19 cellular contexts compared by ENCODE assay signal in the genomic region with DNA sequence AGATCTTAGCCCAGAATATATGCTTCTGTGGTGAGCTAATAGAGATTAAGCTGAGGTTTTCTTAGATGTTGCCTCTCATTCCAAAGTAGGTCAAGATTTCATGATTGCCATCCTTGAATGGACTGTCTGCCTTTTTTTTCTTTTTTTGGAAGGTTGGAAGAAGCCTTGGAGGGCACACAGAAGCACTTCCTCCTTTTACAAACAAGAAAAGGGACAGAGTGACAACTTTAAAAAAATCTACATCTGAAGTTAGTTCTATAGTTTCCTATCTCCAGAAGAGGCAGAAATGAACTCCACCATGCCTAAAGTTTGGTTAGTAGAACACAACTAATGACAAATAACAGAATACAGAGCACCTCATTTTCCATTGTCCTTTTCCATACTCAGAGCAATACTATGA.
DNase-seq lines count a peak whose midpoint lies in the region; ATAC-seq, FAIRE-seq and TF ChIP-seq lines count a peak whose summit lies in the region.
"Had no signal": no experiment of that assay in that cellular context is flagged by ENCODE, and none has a peak within 500 bp of the region (broad histone marks: within the 10 kb centered on the region; RNA-seq: fewer than 3 reads in every experiment).

No MANE protein-coding gene starts in this region.

- DNase-seq in activated naive CD4-positive, alpha-beta T cell treated with Interleukin-2 at 50 U/mL for 16 hours: no peak
- DNase-seq in NOMO-1 treated with DMSO at 0.1 percent for 48 hours (lab: John Stamatoyannopoulos, UW; ENCODE audit: unreplicated experiment) (peak; percentile 56), K562 (ENCODE audit: extremely low read depth in 1 of 4, low spot score in 3 of 4) (no peak), tibial artery (no peak), NCI-H524 (lab: John Stamatoyannopoulos, UW) (no peak), NCI-H2196 treated with DMSO at 0.1 percent for 48 hours (lab: John Stamatoyannopoulos, UW; ENCODE audit: unreplicated experiment) (no peak)
- DNase-seq: DMS 273 treated with DMSO at 0.1 percent for 48 hours, NCI-H1436 treated with DMSO at 0.1 percent for 48 hours, NCI-H2029 treated with DMSO at 0.1 percent for 48 hours, NCI-H2227 treated with DMSO at 0.1 percent for 48 hours, NCI-H524 treated with DMSO at 0.1 percent for 48 hours, SHP77, SK-N-SH had no signal

- in situ Hi-C loops in K562 (cut with MboI): no loop called here

- H3K36me3 Mint-ChIP-seq in activated naive CD4-positive, alpha-beta T cell treated with anti-CD3 and anti-CD28 coated beads, Interleukin-2, amount 50 U/mL, for 24 hours: no peaks in the 10 kb centered on the region

- no peak overlapping the region for H3K27ac ChIP-seq in K562 (ENCODE audit: extremely low read depth, low read depth, low read length)
- peak overlapping the region; percentile 55 to 88 for H3K27ac ChIP-seq in tibial artery
- H3K27ac ChIP-seq: 22Rv1, BLaER1 had no signal

- no peak for TF ChIP-seq CTCF in K562 (IDR thresholded peaks at IDR 0.05 in 2 of 3, conservative IDR thresholded peaks at IDR 0.05 in 1 of 3; ENCODE audit: insufficient read depth in 2 of 3, low read depth in 1 of 3, low read length in 3 of 3)
- no peak for TF ChIP-seq CTCF in tibial artery (IDR thresholded peaks at IDR 0.05)

- no peaks in the 10 kb centered on the region for H3K79me2 ChIP-seq in K562 (ENCODE audit: control insufficient read depth, insufficient read depth, low read length)

- H3K27me3 Mint-ChIP-seq in activated naive CD4-positive, alpha-beta T cell treated with anti-CD3 and anti-CD28 coated beads, Interleukin-2, amount 50 U/mL, for 24 hours: no peaks in the 10 kb centered on the region

- no peaks in the 10 kb centered on the region for H3K9me3 Mint-ChIP-seq in activated naive CD4-positive, alpha-beta T cell treated with anti-CD3 and anti-CD28 coated beads, Interleukin-2, amount 50 U/mL, for 24 hours

- CTCF ChIA-PET in K562 (lab: Yijun Ruan, JAX; ENCODE audit: low intra/inter-chr PET ratio): no interaction called here

- no peak for FAIRE-seq in K562 (lab: Jason Lieb, UNC)
- FAIRE-seq: GM12892 had no signal

- TF ChIP-seq EP300 in K562 (IDR thresholded peaks at IDR 0.05; ENCODE audit: low read length): no peak

- no peak overlapping the region for H3K4me2 ChIP-seq in K562 (ENCODE audit: insufficient read depth, low read length)
- H3K4me2 ChIP-seq: BLaER1, SK-N-SH had no signal

- H3K4me1 Mint-ChIP-seq in activated naive CD4-positive, alpha-beta T cell treated with anti-CD3 and anti-CD28 coated beads, Interleukin-2, amount 50 U/mL, for 24 hours: peaks cover 9% of the 10 kb centered on the region

- no TSS peak for BruUV-seq in K562 (replicated peaks; lab: Mats Ljungman, UMichigan)

- no peaks in the 10 kb centered on the region for H3K9me1 ChIP-seq in K562 (ENCODE audit: control insufficient read depth, insufficient read depth, low read length)

- POLR2A ChIA-PET in K562 (lab: Yijun Ruan, JAX): no interaction called here

- H3K4me1 ChIP-seq in K562 (replicated peaks in 1 of 2; ENCODE audit: control insufficient read depth in 2 of 2, insufficient read depth in 2 of 2, low read length in 2 of 2): peaks cover 0 to 10% of the 10 kb centered on the region in 2 experiments; a peak in 3 of 5 replicates
- H3K4me1 ChIP-seq in tibial artery: peaks cover 0 to 56% (median 38%) of the 10 kb centered on the region in 4 donors

- ATAC-seq in K562 (no peak), HG02763 (IDR thresholded peaks at IDR 0.05; ENCODE audit: unreplicated experiment) (no peak)

- H3K27ac Mint-ChIP-seq in activated naive CD4-positive, alpha-beta T cell treated with anti-CD3 and anti-CD28 coated beads, Interleukin-2, amount 50 U/mL, for 24 hours: peak overlapping the region; percentile 56

- H3K9ac ChIP-seq in K562 (ENCODE audit: insufficient read depth in 1 of 2, low read depth in 2 of 2, low read length in 2 of 2): no peak overlapping the region
- H3K9ac ChIP-seq: BLaER1, SK-N-SH had no signal

- no peak for TF ChIP-seq RAD21 in K562 (CRISPR knock-in tag; conservative IDR thresholded peaks at IDR 0.05 in 1 of 2, IDR thresholded peaks at IDR 0.05 in 1 of 2)

- TF ChIP-seq POLR2A in K562 (conservative IDR thresholded peaks at IDR 0.05): no peak

- H3K27me3 ChIP-seq in K562 (ENCODE audit: control insufficient read depth in 2 of 2, insufficient read depth in 2 of 2, low read length in 2 of 2): peaks cover 0 to 1% of the 10 kb centered on the region in 2 experiments; a peak in 3 of 5 replicates
- no peaks in the 10 kb centered on the region for H3K27me3 ChIP-seq in tibial artery
- H3K27me3 ChIP-seq: BLaER1 had no signal

- no peak overlapping the region for H3K4me3 Mint-ChIP-seq in activated naive CD4-positive, alpha-beta T cell treated with anti-CD3 and anti-CD28 coated beads, Interleukin-2, amount 50 U/mL, for 24 hours
- H3K4me3 Mint-ChIP-seq: IgD-negative memory B cell had no signal

- H3K4me3 ChIP-seq in K562 (no peak overlapping the region), tibial artery (no peak overlapping the region)
- H3K4me3 ChIP-seq: BLaER1 had no signal

- no peaks in the 10 kb centered on the region for H3K9me3 ChIP-seq in K562 (replicated peaks; ENCODE audit: control insufficient read depth, insufficient read depth, low read depth, low read length)
- H3K9me3 ChIP-seq in tibial artery: no peaks in the 10 kb centered on the region
- H3K9me3 ChIP-seq: BLaER1, SK-N-SH had no signal

- intact Hi-C loops in K562 (cut with micrococcal nuclease) (no loop called here), tibial artery (cut with DNase I; ENCODE audit: low total_unique reads) (no loop called here)

- no peaks in the 10 kb centered on the region for H4K20me1 ChIP-seq in K562 (replicated peaks; ENCODE audit: control insufficient read depth, insufficient read depth, low read length)
- H4K20me1 ChIP-seq: BLaER1 had no signal

- H3K36me3 ChIP-seq in K562 (ENCODE audit: control insufficient read depth, insufficient read depth, low read length) (no peaks in the 10 kb centered on the region), tibial artery (no peaks in the 10 kb centered on the region)
- H3K36me3 ChIP-seq: BLaER1 had no signal

- no peak overlapping the region for H2AFZ ChIP-seq in K562 (ENCODE audit: low read depth, low read length)

TF ChIP-seq in K562, 482 proteins besides CTCF, POLR2A, EP300 and RAD21:
- TF ChIP-seq SPI1 (IDR thresholded peaks at IDR 0.05; ENCODE audit: borderline replicate concordance, low read depth, low read length) (0 out of 2 replicates have a peak, but pooled peaks have one; percentile 3), ZNF217 (CRISPR knock-in tag; IDR thresholded peaks at IDR 0.05) (no peak)
